ENCODE assay signal across 9 cellular contexts in genomic region chr18:713135-713490, GRCh38. TPM values are rescaled to one million over a fixed set of nuclear protein-coding genes. Genes with fewer than 3 reads are reported as not detected.
DNase-seq lines count a peak whose midpoint lies in the region; ATAC-seq and TF ChIP-seq lines count a peak whose summit lies in the region.
"Had no signal": no experiment of that assay in that cellular context is flagged by ENCODE, and none has a peak within 500 bp of the region (broad histone marks: within the 10 kb centered on the region; RNA-seq: fewer than 3 reads in every experiment).

No MANE protein-coding gene starts in this region.

- ATAC-seq in HG03095 (IDR thresholded peaks at IDR 0.05; ENCODE audit: unreplicated experiment), result no peak
- ATAC-seq in HG03571 (IDR thresholded peaks at IDR 0.05; ENCODE audit: unreplicated experiment), result no peak
- ATAC-seq: GM12878 had no signal

- peak overlapping the region; percentile 37 for H3K27ac Mint-ChIP-seq in progenitor cell of endocrine pancreas

- H3K4me2 ChIP-seq in fibroblast of lung (ENCODE audit: extremely low read depth, insufficient read depth, low read length), result no peak overlapping the region

- H3K27me3 Mint-ChIP-seq in progenitor cell of endocrine pancreas, result no peaks in the 10 kb centered on the region

- H3K4me1 Mint-ChIP-seq in progenitor cell of endocrine pancreas (ENCODE audit: low read depth), result peaks cover 4% of the 10 kb centered on the region

- H3K4me3 Mint-ChIP-seq in progenitor cell of endocrine pancreas (ENCODE audit: low read depth), result peak overlapping the region; percentile 72

- H3K36me3 ChIP-seq in ES-I3 (ENCODE audit: insufficient read depth, low read length) (no peaks in the 10 kb centered on the region; the same call in 1 of the 2 replicates), fibroblast of lung (ENCODE audit: control insufficient read depth, insufficient read depth, low read length) (peaks cover 3% of the 10 kb centered on the region)

- H3K9me3 ChIP-seq in ES-I3 (ENCODE audit: control insufficient read depth, insufficient read depth, low read length) (peaks cover 2% of the 10 kb centered on the region; the same call in 1 of the 2 replicates), fibroblast of lung (ENCODE audit: control insufficient read depth, insufficient read depth, low read depth, low read length) (no peaks in the 10 kb centered on the region)

- no peaks in the 10 kb centered on the region for H4K20me1 ChIP-seq in fibroblast of lung (ENCODE audit: control insufficient read depth, extremely low read depth, insufficient read depth, low read length)

- H3K4me1 ChIP-seq in ES-I3 (ENCODE audit: insufficient read depth, low read length) (no peaks in the 10 kb centered on the region), fibroblast of lung (ENCODE audit: control insufficient read depth, extremely low read depth, insufficient read depth, low read length) (no peaks in the 10 kb centered on the region)

- H3K9ac ChIP-seq in ES-I3 (ENCODE audit: low read depth, low read length), result peak overlapping the region; percentile 39
- peak overlapping the region; percentile 26 for H3K9ac ChIP-seq in fibroblast of lung (ENCODE audit: insufficient read depth, low read length)

- DNase-seq in T-helper 9 cell (peak; percentile 1), fibroblast of lung (ENCODE audit: low read depth in 2 of 2) (no peak), progenitor cell of endocrine pancreas (ENCODE audit: low spot score, unreplicated experiment) (no peak), GM03348 (ENCODE audit: low spot score) (no peak)
- no peak for DNase-seq in activated effector memory CD4-positive, alpha-beta T cell treated with Interleukin-2 at 50 U/mL for 16 hours

- peaks cover 10% of the 10 kb centered on the region for H3K79me2 ChIP-seq in fibroblast of lung (ENCODE audit: control insufficient read depth, insufficient read depth, low read length)

- peak overlapping the region; percentile 39 for H3K27ac ChIP-seq in fibroblast of lung (ENCODE audit: insufficient read depth, low read length)

- TF ChIP-seq CTCF in fibroblast of lung (conservative IDR thresholded peaks at IDR 0.05 in 1 of 2, IDR thresholded peaks at IDR 0.05 in 1 of 2; ENCODE audit: low read depth in 1 of 2, low read length in 2 of 2) (no peak), progenitor cell of endocrine pancreas (IDR thresholded peaks at IDR 0.05; ENCODE audit: unreplicated experiment) (no peak)

- no peaks in the 10 kb centered on the region for H3K27me3 ChIP-seq in fibroblast of lung (ENCODE audit: control insufficient read depth, insufficient read depth, low read length)

- H3K9me3 Mint-ChIP-seq in progenitor cell of endocrine pancreas (ENCODE audit: low read depth), result no peaks in the 10 kb centered on the region

- H3K4me3 ChIP-seq in fibroblast of lung (replicated peaks in 1 of 4; ENCODE audit: control extremely low read depth in 1 of 4, insufficient read depth in 1 of 4, low read depth in 3 of 4, low read length in 4 of 4), result peak overlapping the region in 2 of 4 experiments; percentile 47 to 83
- H3K4me3 ChIP-seq: GM12878 had no signal

- H3K36me3 Mint-ChIP-seq in progenitor cell of endocrine pancreas (ENCODE audit: insufficient read depth), result peaks cover 5% of the 10 kb centered on the region

- peak overlapping the region; percentile 65 for H2AFZ ChIP-seq in fibroblast of lung (ENCODE audit: low read length)

RNA-seq across cellular contexts. Expression of gene ENOSF1, which starts 0.7 kb away (rescaled TPM):
- total RNA-seq in fibroblast of lung (17.7 and 23.3 TPM in 2 replicates), progenitor cell of endocrine pancreas (69.8 and 70.8 TPM in 2 replicates)
- polyA plus RNA-seq in fibroblast of lung, result 8.2 and 13.5 TPM in 2 replicates
- polyA plus RNA-seq in fibroblast of lung (2012), result 8.2 and 17.5 TPM in 2 replicates
- polyA minus RNA-seq in fibroblast of lung (ENCODE audit: low replicate concordance), result 4.4 and 16.6 TPM in 2 replicates

RNA-seq across cellular contexts. Expression of gene TYMS, which starts 55.7 kb away (rescaled TPM):
- 12.1 and 16.8 TPM in 2 replicates for total RNA-seq in fibroblast of lung
- 45.4 and 152 TPM in 2 replicates for polyA plus RNA-seq in fibroblast of lung
- 34.9 and 126 TPM in 2 replicates for polyA plus RNA-seq in fibroblast of lung (2012)
- polyA minus RNA-seq in fibroblast of lung (ENCODE audit: low replicate concordance), result 64.8 and 292 TPM in 2 replicates
- 67.4 and 81.6 TPM in 2 replicates for total RNA-seq in progenitor cell of endocrine pancreas
